ENCODE assay signal across 11 cellular contexts in genomic region chr17:17820457-17821158, GRCh38. TPM values are rescaled to one million over a fixed set of nuclear protein-coding genes. Genes with fewer than 3 reads are reported as not detected.
DNase-seq lines count a peak whose midpoint lies in the region; ATAC-seq and TF ChIP-seq lines count a peak whose summit lies in the region.
"Had no signal": no experiment of that assay in that cellular context is flagged by ENCODE, and none has a peak within 500 bp of the region (broad histone marks: within the 10 kb centered on the region; RNA-seq: fewer than 3 reads in every experiment).

No MANE protein-coding gene starts in this region.

- H3K27me3 Mint-ChIP-seq in T-helper 17 cell: no peaks in the 10 kb centered on the region
- H3K27me3 Mint-ChIP-seq: dendritic cell treated with granulocyte-macrophage colony-stimulating factor and Interleukin-4, amounts not matched to agents 40 ng/mL and 50 ng/mL, for 4 days had no signal

- H3K4me3 ChIP-seq in HFF-Myc (replicated peaks; ENCODE audit: low read depth, low read length): peak overlapping the region; percentile 58
- peak overlapping the region; percentile 68 to 90 (median 81) for H3K4me3 ChIP-seq in skeletal muscle tissue (ENCODE audit: low read length in 3 of 3)
- H3K4me3 ChIP-seq: mucosa of descending colon had no signal

- H3K36me3 Mint-ChIP-seq in T-helper 17 cell (ENCODE audit: low read depth): peaks cover 4% of the 10 kb centered on the region

- H3K9me3 ChIP-seq in T-helper 17 cell (ENCODE audit: control insufficient read depth, low read length, poor library complexity, severe bottlenecking) (no peaks in the 10 kb centered on the region), skeletal muscle tissue (ENCODE audit: control insufficient read depth in 3 of 3, low read length in 3 of 3) (no peaks in the 10 kb centered on the region)
- H3K9me3 ChIP-seq: mucosa of descending colon had no signal

- H3K9ac ChIP-seq in skeletal muscle tissue (ENCODE audit: low read depth in 1 of 3, low read length in 3 of 3): peak overlapping the region; percentile 87 to 94 (median 92)

- peak overlapping the region; percentile 97 for H3K27ac ChIP-seq in epithelial cell of prostate
- H3K27ac ChIP-seq in skeletal muscle tissue (ENCODE audit: low read depth, low read length): peak overlapping the region; percentile 46

- H3K4me3 Mint-ChIP-seq in T-helper 17 cell: peak overlapping the region; percentile 25

- DNase-seq in HFF-Myc (ENCODE audit: extremely low read depth, low read depth) (no peak), T-helper 17 cell (no peak), epithelial cell of prostate (ENCODE audit: low read depth, low spot score) (no peak), NCI-H146 (lab: John Stamatoyannopoulos, UW) (no peak)
- DNase-seq in stimulated activated CD4-positive, alpha-beta T cell treated with anti-CD3 and anti-CD28 coated beads, Interleukin-4, amount 100 ng/mL, for 1 hour: no peak
- DNase-seq: HCEC 1CT, SIG-M5 had no signal

- H3K27me3 ChIP-seq in skeletal muscle tissue (ENCODE audit: control insufficient read depth in 3 of 3, insufficient read depth in 3 of 3, low read length in 3 of 3): no peaks in the 10 kb centered on the region

- TF ChIP-seq CTCF in HFF-Myc (IDR thresholded peaks at IDR 0.05; ENCODE audit: low read depth, low read length, missing control alignments): no peak

- peaks cover 91 to 94% (median 92%) of the 10 kb centered on the region in 3 donors for H3K4me1 ChIP-seq in skeletal muscle tissue (ENCODE audit: control insufficient read depth in 3 of 3, insufficient read depth in 3 of 3, low read length in 3 of 3)

- H3K27ac Mint-ChIP-seq in T-helper 17 cell: peak overlapping the region; percentile 89
- H3K27ac Mint-ChIP-seq: dendritic cell treated with granulocyte-macrophage colony-stimulating factor and Interleukin-4, amounts not matched to agents 40 ng/mL and 50 ng/mL, for 4 days had no signal

- peaks cover 40% of the 10 kb centered on the region for H3K4me1 Mint-ChIP-seq in T-helper 17 cell

- no peak for ATAC-seq in T-helper 17 cell
- ATAC-seq in GM18505 (IDR thresholded peaks at IDR 0.05; ENCODE audit: unreplicated experiment): no peak

- peaks cover 42 to 45% (median 44%) of the 10 kb centered on the region in 3 donors for H3K36me3 ChIP-seq in skeletal muscle tissue (ENCODE audit: control insufficient read depth in 3 of 3, insufficient read depth in 3 of 3, low read length in 3 of 3)

- TF ChIP-seq POLR2A in GM18505 (IDR thresholded peaks at IDR 0.05; ENCODE audit: borderline replicate concordance, extremely low read depth, insufficient read depth, insufficient read length): no peak

RNA-seq across cellular contexts. Expression of gene SREBF1, which starts 16.2 kb away (rescaled TPM):
- total RNA-seq in T-helper 17 cell (100 to 1,000 TPM; 198 to 241 TPM), skeletal muscle tissue (23.0 TPM)
